25 cellular contexts compared by ENCODE assay signal in genomic region chr12:89230376-89231101, GRCh38.
A peak's percentile ranks its signal among the peaks of the same experiment; 100 is the strongest.
DNase-seq lines count a peak whose midpoint lies in the region; ATAC-seq, FAIRE-seq and TF ChIP-seq lines count a peak whose summit lies in the region.
"Had no signal": no experiment of that assay in that cellular context is flagged by ENCODE, and none has a peak within 500 bp of the region (broad histone marks: within the 10 kb centered on the region; RNA-seq: fewer than 3 reads in every experiment).

No MANE protein-coding gene starts in this region.

- no peak for TF ChIP-seq POLR2A in HepG2 (IDR thresholded peaks at IDR 0.05; ENCODE audit: insufficient read depth in 1 of 2, low read depth in 2 of 2, low read length in 2 of 2)

- TF ChIP-seq CTCF in bronchial epithelial cell (IDR thresholded peaks at IDR 0.05; ENCODE audit: insufficient read depth, low read length, severe bottlenecking) = no peak
- no peak for TF ChIP-seq CTCF in HepG2 (CRISPR knock-in tag; IDR thresholded peaks at IDR 0.05)

- ATAC-seq in HepG2 (no peak), Right ventricle myocardium superior (ENCODE audit: poor library complexity) (no peak), T-cell (replicated peaks in 1 of 4) (no peak)
- ATAC-seq: activated naive CD8-positive, alpha-beta T cell treated with anti-CD3 and anti-CD28 coated beads, Interleukin-2, amount 50 U/mL, for 24 hours; lower lobe of right lung; SK-N-SH treated with all-trans-retinoic acid at 6 μM for 48 hours; stimulated activated naive CD8-positive, alpha-beta T cell treated with anti-CD3 and anti-CD28 coated beads, Interleukin-15, Interleukin-2, amounts not matched to agents 100 U/mL and 50 U/mL, for 24 hours; WTC11 had no signal

- in situ Hi-C loops in HepG2 (cut with HindIII; ENCODE audit: extremely low pct_ligation_motif_present, low pct_unique_long_range_greater_than_20kb) = no loop called here

- intact Hi-C loops in activated CD4-positive, alpha-beta memory T cell treated with anti-CD3 and anti-CD28 coated beads for 36 hours (cut with micrococcal nuclease) = no loop called here
- intact Hi-C loops in HepG2 (cut with micrococcal nuclease; ENCODE audit: unreplicated experiment) (no loop called here), Right ventricle myocardium superior (cut with DNase I) (no loop called here)

- POLR2A ChIA-PET in activated CD4-positive, alpha-beta memory T cell treated with anti-CD3 and anti-CD28 coated beads for 36 hours (lab: Charles Lee) = no interaction called here
- POLR2A ChIA-PET in activated CD4-positive, alpha-beta memory T cell treated with anti-CD3 and anti-CD28 coated beads, Interleukin-2, amount 10 ng/mL, durations not matched to agents 7 days and 5 days (lab: Charles Lee) = interaction anchor here (1.0 to 2.6 kb wide), 6 partner anchors 14 to 238 kb away, joined by 3 to 27 read pairs (median 8); partner anchors contain the start of gene DUSP6
- POLR2A ChIA-PET in HepG2 (lab: Yijun Ruan, JAX) (no interaction called here), T-cell (lab: Charles Lee) (no interaction called here)

- H3K36me3 ChIP-seq in bronchial epithelial cell (ENCODE audit: control insufficient read depth, insufficient read depth, low read length) = no peaks in the 10 kb centered on the region
- H3K36me3 ChIP-seq in HepG2 (replicated peaks in 1 of 2; ENCODE audit: control insufficient read depth in 1 of 2, insufficient read depth in 2 of 2, low read length in 2 of 2) = no peaks in the 10 kb centered on the region
- H3K36me3 ChIP-seq: brain microvascular endothelial cell, lower lobe of right lung, tibial nerve had no signal

- no peak overlapping the region for H3K4me2 ChIP-seq in HepG2 (ENCODE audit: low read depth, low read length)

- no peak for DNase-seq in activated CD4-positive, alpha-beta memory T cell treated with anti-CD3 and anti-CD28 coated beads for 36 hours
- DNase-seq in activated CD4-positive, alpha-beta memory T cell treated with anti-CD3 and anti-CD28 coated beads, Interleukin-2, amount 10 ng/mL, durations not matched to agents 7 days and 5 days = no peak
- peak; percentile 81 for DNase-seq in bronchial epithelial cell (ENCODE audit: low read depth)
- DNase-seq in HepG2 (ENCODE audit: low spot score) = peak; percentile 17
- no peak for DNase-seq in Right ventricle myocardium superior
- DNase-seq in SIG-M5 (lab: John Stamatoyannopoulos, UW) = no peak
- no peak for DNase-seq in NOMO-1 treated with dmso at 0.1 percent for 144 hours (lab: John Stamatoyannopoulos, UW; ENCODE audit: unreplicated experiment)
- no peak for DNase-seq in T-cell
- DNase-seq: activated CD4-positive, alpha-beta T cell treated with anti-CD3 and anti-CD28 coated beads, Interleukin-2, amount 50 U/mL, for 4 hours; activated gamma-delta T cell; activated naive CD8-positive, alpha-beta T cell treated with anti-CD3 and anti-CD28 coated beads, Interleukin-2, amount 50 U/mL, for 24 hours; brain microvascular endothelial cell; endodermal cell; immature natural killer cell; lower lobe of right lung; NCI-H1417 treated with DMSO at 0.1 percent for 48 hours; stimulated activated CD4-positive, alpha-beta T cell treated with anti-CD3 and anti-CD28 coated beads, Interleukin-4, amount 100 ng/mL, for 4 hours; stimulated activated naive CD8-positive, alpha-beta T cell treated with anti-CD3 and anti-CD28 coated beads, Interleukin-15, Interleukin-2, amounts not matched to agents 100 U/mL and 50 U/mL, for 24 hours had no signal

- no peaks in the 10 kb centered on the region for H4K20me1 ChIP-seq in HepG2 (ENCODE audit: insufficient read depth, low read length)

- no peaks in the 10 kb centered on the region for H3K79me2 ChIP-seq in HepG2 (ENCODE audit: insufficient read depth, low read length)

- no peak for FAIRE-seq in bronchial epithelial cell (lab: Jason Lieb, UNC)
- FAIRE-seq in HepG2 (lab: Jason Lieb, UNC) = no peak
- FAIRE-seq: A204.1, colon, GM12891, RCC 7860 had no signal

- H3K4me1 ChIP-seq in HepG2 (ENCODE audit: insufficient read depth, low read length) = no peaks in the 10 kb centered on the region

- H3K9me3 ChIP-seq in HepG2 (ENCODE audit: low read length) = no peaks in the 10 kb centered on the region
- H3K9me3 ChIP-seq: lower lobe of right lung, tibial nerve had no signal

- BruUV-seq in HepG2 (replicated peaks; lab: Mats Ljungman, UMichigan) = no TSS peak

- H3K27me3 ChIP-seq in bronchial epithelial cell (ENCODE audit: control insufficient read depth, insufficient read depth, low read length) (no peaks in the 10 kb centered on the region), HepG2 (ENCODE audit: control insufficient read depth in 1 of 2, insufficient read depth in 2 of 2, low read length in 2 of 2) (no peaks in the 10 kb centered on the region)
- H3K27me3 ChIP-seq: brain microvascular endothelial cell, tibial nerve had no signal

- no peak for TF ChIP-seq RAD21 in HepG2 (CRISPR knock-in tag; IDR thresholded peaks at IDR 0.05)

- no peak for TF ChIP-seq EP300 in HepG2 (IDR thresholded peaks at IDR 0.05; ENCODE audit: low read depth in 2 of 2, low read length in 2 of 2)
- TF ChIP-seq EP300 in HepG2 (CRISPR knock-in tag; IDR thresholded peaks at IDR 0.05; ENCODE audit: borderline replicate concordance) = no peak

- no peaks in the 10 kb centered on the region for H3K9me3 Mint-ChIP-seq in activated CD4-positive, alpha-beta memory T cell treated with anti-CD3 and anti-CD28 coated beads for 36 hours
- peaks cover 21% of the 10 kb centered on the region for H3K9me3 Mint-ChIP-seq in activated CD4-positive, alpha-beta memory T cell treated with anti-CD3 and anti-CD28 coated beads, Interleukin-2, amount 10 ng/mL, durations not matched to agents 7 days and 5 days
- no peaks in the 10 kb centered on the region for H3K9me3 Mint-ChIP-seq in T-cell
- H3K9me3 Mint-ChIP-seq: endodermal cell, immature natural killer cell had no signal

- H3K27ac ChIP-seq in HepG2 (ENCODE audit: extremely low read length, insufficient read depth, low read length) = no peak overlapping the region
- H3K27ac ChIP-seq: brain microvascular endothelial cell, lower lobe of right lung, tibial nerve had no signal

- no peaks in the 10 kb centered on the region for H3K27me3 Mint-ChIP-seq in activated CD4-positive, alpha-beta memory T cell treated with anti-CD3 and anti-CD28 coated beads for 36 hours
- no peaks in the 10 kb centered on the region for H3K27me3 Mint-ChIP-seq in activated CD4-positive, alpha-beta memory T cell treated with anti-CD3 and anti-CD28 coated beads, Interleukin-2, amount 10 ng/mL, durations not matched to agents 7 days and 5 days
- no peaks in the 10 kb centered on the region for H3K27me3 Mint-ChIP-seq in T-cell
- H3K27me3 Mint-ChIP-seq: activated naive CD8-positive, alpha-beta T cell treated with anti-CD3 and anti-CD28 coated beads, Interleukin-2, amount 50 U/mL, for 24 hours had no signal

- H3K4me3 ChIP-seq in bronchial epithelial cell (ENCODE audit: low read depth, low read length) (no peak overlapping the region), HepG2 (replicated peaks in 1 of 3; ENCODE audit: insufficient read depth in 1 of 3, low read depth in 2 of 3, low read length in 3 of 3) (no peak overlapping the region)
- H3K4me3 ChIP-seq: lower lobe of right lung, tibial nerve had no signal

- H3K9ac ChIP-seq in HepG2 (ENCODE audit: insufficient read depth, low read depth, low read length) = no peak overlapping the region

- no peaks in the 10 kb centered on the region for H3K36me3 Mint-ChIP-seq in activated CD4-positive, alpha-beta memory T cell treated with anti-CD3 and anti-CD28 coated beads for 36 hours
- H3K36me3 Mint-ChIP-seq in activated CD4-positive, alpha-beta memory T cell treated with anti-CD3 and anti-CD28 coated beads, Interleukin-2, amount 10 ng/mL, durations not matched to agents 7 days and 5 days (ENCODE audit: low read depth) = peaks cover 40% of the 10 kb centered on the region
- no peaks in the 10 kb centered on the region for H3K36me3 Mint-ChIP-seq in T-cell
- H3K36me3 Mint-ChIP-seq: WTC11 had no signal

- CTCF ChIA-PET in activated CD4-positive, alpha-beta memory T cell treated with anti-CD3 and anti-CD28 coated beads for 36 hours (lab: Charles Lee) = interaction anchor here (1.4 kb wide), 1 partner anchor 13 kb away, joined by 8 read pairs; no protein-coding TSS in a partner anchor
- CTCF ChIA-PET in activated CD4-positive, alpha-beta memory T cell treated with anti-CD3 and anti-CD28 coated beads, Interleukin-2, amount 10 ng/mL, durations not matched to agents 7 days and 5 days (lab: Charles Lee) = interaction anchor here (1.0 to 2.1 kb wide), 3 partner anchors 9 to 51 kb away, joined by 3 to 18 read pairs (median 3); no protein-coding TSS in a partner anchor
- CTCF ChIA-PET in HepG2 (lab: Yijun Ruan, JAX; ENCODE audit: low intra/inter-chr PET ratio, low total read pairs) = no interaction called here
- CTCF ChIA-PET in T-cell (lab: Charles Lee) = interaction anchor here in 1 of 2 donors (0.7 kb wide), 1 partner anchor 15 kb away, joined by 3 read pairs; no protein-coding TSS in a partner anchor

- H3K4me3 Mint-ChIP-seq in activated CD4-positive, alpha-beta memory T cell treated with anti-CD3 and anti-CD28 coated beads for 36 hours = no peak overlapping the region
- no peak overlapping the region for H3K4me3 Mint-ChIP-seq in activated CD4-positive, alpha-beta memory T cell treated with anti-CD3 and anti-CD28 coated beads, Interleukin-2, amount 10 ng/mL, durations not matched to agents 7 days and 5 days
- H3K4me3 Mint-ChIP-seq in T-cell = no peak overlapping the region
- H3K4me3 Mint-ChIP-seq: activated naive CD8-positive, alpha-beta T cell treated with anti-CD3 and anti-CD28 coated beads, Interleukin-2, amount 50 U/mL, for 24 hours; endodermal cell; WTC11 had no signal

- peaks cover 69% of the 10 kb centered on the region for H3K4me1 Mint-ChIP-seq in activated CD4-positive, alpha-beta memory T cell treated with anti-CD3 and anti-CD28 coated beads for 36 hours (ENCODE audit: low read depth)
- H3K4me1 Mint-ChIP-seq in activated CD4-positive, alpha-beta memory T cell treated with anti-CD3 and anti-CD28 coated beads, Interleukin-2, amount 10 ng/mL, durations not matched to agents 7 days and 5 days = peaks cover 78% of the 10 kb centered on the region
- peaks cover 48 to 61% (median 52%) of the 10 kb centered on the region in 3 donors for H3K4me1 Mint-ChIP-seq in T-cell

- H2AFZ ChIP-seq in HepG2 (ENCODE audit: low read length) = no peak overlapping the region

- peak overlapping the region; percentile 26 for H3K27ac Mint-ChIP-seq in activated CD4-positive, alpha-beta memory T cell treated with anti-CD3 and anti-CD28 coated beads for 36 hours
- no peak overlapping the region for H3K27ac Mint-ChIP-seq in activated CD4-positive, alpha-beta memory T cell treated with anti-CD3 and anti-CD28 coated beads, Interleukin-2, amount 10 ng/mL, durations not matched to agents 7 days and 5 days
- H3K27ac Mint-ChIP-seq in T-cell = no peak overlapping the region
- H3K27ac Mint-ChIP-seq: activated naive CD8-positive, alpha-beta T cell treated with anti-CD3 and anti-CD28 coated beads, Interleukin-2, amount 50 U/mL, for 24 hours; endodermal cell; WTC11 had no signal

TF ChIP-seq in HepG2, 621 proteins besides CTCF, POLR2A, EP300 and RAD21 (continues in another document):
- no peak for TF ChIP-seq FOXK2 (IDR thresholded peaks at IDR 0.05)
- TF ChIP-seq ZNF761 (CRISPR knock-in tag; conservative IDR thresholded peaks at IDR 0.05) = no peak

Comparison
In these comparisons a context has a peak if more than half of its experiments do, and no peak if none do; other contexts are left out.
1. DNase-seq: peak in bronchial epithelial cell (single experiment) and HepG2 (single experiment); none in activated CD4-positive, alpha-beta memory T cell treated with anti-CD3 and anti-CD28 coated beads for 36 hours (single experiment), activated CD4-positive, alpha-beta memory T cell treated with anti-CD3 and anti-CD28 coated beads, Interleukin-2, amount 10 ng/mL, durations not matched to agents 7 days and 5 days (single experiment), Right ventricle myocardium superior (single experiment), SIG-M5 (single experiment), NOMO-1 treated with dmso at 0.1 percent for 144 hours (single experiment) and T-cell (0 of 34).